8 cellular contexts compared by ENCODE assay signal in the genomic region with DNA sequence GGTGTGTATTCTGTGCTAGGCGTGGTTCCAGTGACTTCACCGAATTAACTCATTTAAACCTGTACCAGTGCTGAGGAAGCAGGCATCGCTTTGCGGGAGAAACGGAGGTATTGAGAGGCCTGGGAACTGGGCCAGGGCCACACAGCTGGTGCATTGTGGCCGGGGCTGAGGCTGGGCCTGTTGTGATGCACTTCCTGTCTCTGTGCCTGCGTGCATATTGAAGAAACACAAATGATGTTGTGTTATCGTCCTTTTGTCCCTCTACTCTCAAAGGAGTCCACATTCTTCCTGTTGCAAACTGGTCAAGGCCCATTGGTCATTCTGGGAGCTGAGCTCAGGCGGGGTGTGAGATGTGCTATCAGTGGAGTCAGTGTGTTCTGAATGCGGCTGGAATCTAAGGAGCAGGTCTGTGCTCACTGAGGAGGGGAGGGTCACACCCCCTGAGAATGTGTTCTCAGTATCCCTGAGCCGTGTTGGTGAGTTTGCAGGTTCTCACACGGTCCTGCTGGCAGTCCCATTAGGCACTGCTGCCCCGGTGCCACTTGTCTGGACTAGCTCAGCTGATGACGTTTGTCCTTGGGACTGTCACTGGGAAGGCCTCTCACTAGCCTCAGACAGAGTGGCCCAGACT.
DNase-seq lines count a peak whose midpoint lies in the region; ATAC-seq and TF ChIP-seq lines count a peak whose summit lies in the region.

No MANE protein-coding gene starts in this region.

- peaks cover 58% of the 10 kb centered on the region for H4K20me1 ChIP-seq in GM23338 (replicated peaks; ENCODE audit: insufficient read depth)

- no peaks in the 10 kb centered on the region for H3K27me3 Mint-ChIP-seq in CD8-positive, alpha-beta T cell (ENCODE audit: low read depth)
- peaks cover 8% of the 10 kb centered on the region for H3K27me3 Mint-ChIP-seq in GM23338 (ENCODE audit: insufficient read depth, low read depth, poor library complexity)

- TF ChIP-seq CTCF in CD8-positive, alpha-beta T cell (IDR thresholded peaks at IDR 0.05) = no peak
- TF ChIP-seq CTCF in GM23338 (conservative IDR thresholded peaks at IDR 0.05; ENCODE audit: low read depth in 2 of 2) (no peak), colonic mucosa (IDR thresholded peaks at IDR 0.05) (no peak), mucosa of descending colon (IDR thresholded peaks at IDR 0.05) (no peak), uterus (IDR thresholded peaks at IDR 0.05) (no peak)

- H2AFZ ChIP-seq in GM23338 = no peak overlapping the region

- H3K9ac ChIP-seq in colonic mucosa (ENCODE audit: low read depth in 2 of 2, low read length in 2 of 2) = peak overlapping the region in 1 of 2 donors; percentile 8

- 0 out of 2 replicates have a peak, but pooled peaks cover 8% of the 10 kb centered on the region for H3K9me2 ChIP-seq in GM23338 (ENCODE audit: insufficient read depth)

- H3F3A ChIP-seq in GM23338 (replicated peaks; ENCODE audit: low read depth) = no peaks in the 10 kb centered on the region

- peak; percentile 30 to 87 (median 55) for DNase-seq in CD8-positive, alpha-beta T cell
- DNase-seq in GM23338 (ENCODE audit: low spot score) (no peak), SK-MEL-5 (ENCODE audit: low read depth, low spot score) (peak; percentile 95), colonic mucosa (no peak), mucosa of descending colon (peak; percentile 42 to 66 (median 54)), uterus (peak in 1 of 2 donors; percentile 32), NCI-H82 (lab: John Stamatoyannopoulos, UW) (no peak)

- POLR2A ChIA-PET in CD8-positive, alpha-beta T cell (lab: Charles Lee) = interaction anchor here (0.8 to 1.6 kb wide), 4 partner anchors 10 to 26 kb away, joined by 3 to 8 read pairs (median 4); no protein-coding TSS in a partner anchor

- no peaks in the 10 kb centered on the region for H3K27me3 ChIP-seq in CD8-positive, alpha-beta T cell (ENCODE audit: insufficient read depth, low read length)
- H3K27me3 ChIP-seq in GM23338 (ENCODE audit: insufficient read depth) (no peaks in the 10 kb centered on the region), colonic mucosa (no peaks in the 10 kb centered on the region), uterus (no peaks in the 10 kb centered on the region)

- peaks cover 57% of the 10 kb centered on the region for H3K36me3 Mint-ChIP-seq in CD8-positive, alpha-beta T cell
- H3K36me3 Mint-ChIP-seq in GM23338 (ENCODE audit: low read depth) = peaks cover 3% of the 10 kb centered on the region

- H3K27ac ChIP-seq in CD8-positive, alpha-beta T cell (ENCODE audit: low read depth, low read length) = peak overlapping the region; percentile 44
- 0 out of 2 replicates have a peak overlapping the region, but pooled peaks have one; percentile 19 for H3K27ac ChIP-seq in GM23338 (ENCODE audit: low read depth)
- H3K27ac ChIP-seq in colonic mucosa = peak overlapping the region; percentile 41
- H3K27ac ChIP-seq in uterus = peak overlapping the region; percentile 37 to 64

- peaks cover 63% of the 10 kb centered on the region for H3K4me1 ChIP-seq in CD8-positive, alpha-beta T cell (ENCODE audit: insufficient read depth, low read length)
- H3K4me1 ChIP-seq in GM23338 (ENCODE audit: insufficient read depth) (0 out of 2 replicates have a peak, but pooled peaks cover 5% of the 10 kb centered on the region), colonic mucosa (peaks cover 4% of the 10 kb centered on the region), mucosa of descending colon (ENCODE audit: low read depth) (peaks cover 26% of the 10 kb centered on the region), uterus (peaks cover 0 to 4% of the 10 kb centered on the region in 2 donors)

- H3K27ac Mint-ChIP-seq in CD8-positive, alpha-beta T cell = peak overlapping the region; percentile 98
- H3K27ac Mint-ChIP-seq in GM23338 = peak overlapping the region; percentile 24

- intact Hi-C loops in CD8-positive, alpha-beta T cell (cut with DNase I, micrococcal nuclease) = no loop called here
- intact Hi-C loops in colonic mucosa (cut with DNase I) = no loop called here
- intact Hi-C loops in mucosa of descending colon (cut with DNase I, micrococcal nuclease) = no loop called here
- intact Hi-C loops in uterus (cut with DNase I; ENCODE audit: low total_unique reads) = no loop called here

- peak overlapping the region; percentile 17 for H3K4me3 ChIP-seq in CD8-positive, alpha-beta T cell (ENCODE audit: low read depth, low read length)
- H3K4me3 ChIP-seq in GM23338 (no peak overlapping the region), colonic mucosa (no peak overlapping the region), mucosa of descending colon (no peak overlapping the region), uterus (no peak overlapping the region)

- H3K4me3 Mint-ChIP-seq in CD8-positive, alpha-beta T cell = peak overlapping the region; percentile 73
- H3K4me3 Mint-ChIP-seq in GM23338 = no peak overlapping the region

- peaks cover 99% of the 10 kb centered on the region for H3K79me2 ChIP-seq in GM23338 (replicated peaks; ENCODE audit: insufficient read depth)

- no peak for TF ChIP-seq POLR2A in uterus (IDR thresholded peaks at IDR 0.05)

- peak; percentile 87 for ATAC-seq in CD8-positive, alpha-beta T cell
- ATAC-seq in GM23338 = no peak
- ATAC-seq in mucosa of descending colon = peak; percentile 73
- no peak for ATAC-seq in HG02852 (IDR thresholded peaks at IDR 0.05; ENCODE audit: unreplicated experiment)

- in situ Hi-C loops in SK-MEL-5 (cut with HindIII; ENCODE audit: low pct_unique_long_range_greater_than_20kb, low sequenced_read_pairs) = no loop called here

- CTCF ChIA-PET in CD8-positive, alpha-beta T cell (lab: Charles Lee) = no interaction called here

- H3K4me1 Mint-ChIP-seq in CD8-positive, alpha-beta T cell (ENCODE audit: low read depth) = peaks cover 82% of the 10 kb centered on the region
- peaks cover 23% of the 10 kb centered on the region for H3K4me1 Mint-ChIP-seq in GM23338

- no peaks in the 10 kb centered on the region for H3K9me3 Mint-ChIP-seq in CD8-positive, alpha-beta T cell
- no peaks in the 10 kb centered on the region; the same call in 2 of the 3 replicates for H3K9me3 Mint-ChIP-seq in GM23338

- H3K4me2 ChIP-seq in GM23338 = no peak overlapping the region

- H3K36me3 ChIP-seq in CD8-positive, alpha-beta T cell (ENCODE audit: insufficient read depth, low read length) = no peaks in the 10 kb centered on the region
- no peaks in the 10 kb centered on the region for H3K36me3 ChIP-seq in GM23338 (ENCODE audit: insufficient read depth)
- H3K36me3 ChIP-seq in colonic mucosa = no peaks in the 10 kb centered on the region
- no peaks in the 10 kb centered on the region for H3K36me3 ChIP-seq in mucosa of descending colon (ENCODE audit: low read depth)
- H3K36me3 ChIP-seq in uterus = no peaks in the 10 kb centered on the region

- H3K9me3 ChIP-seq in CD8-positive, alpha-beta T cell (ENCODE audit: low read length) = no peaks in the 10 kb centered on the region
- no peaks in the 10 kb centered on the region for H3K9me3 ChIP-seq in colonic mucosa
- no peaks in the 10 kb centered on the region for H3K9me3 ChIP-seq in mucosa of descending colon
- H3K9me3 ChIP-seq in uterus = no peaks in the 10 kb centered on the region

TF ChIP-seq in GM23338, 12 proteins besides CTCF, POLR2A, EP300 and RAD21 (continues in another document):
- TF ChIP-seq ZNF114 (CRISPR knock-in tag; IDR thresholded peaks at IDR 0.05) (no peak), EZH2 (IDR thresholded peaks at IDR 0.05; ENCODE audit: low read depth, unreplicated experiment) (no peak), POLR2AphosphoS5 (IDR thresholded peaks at IDR 0.05; ENCODE audit: low read depth) (no peak), ZNF331 (CRISPR knock-in tag; IDR thresholded peaks at IDR 0.05; ENCODE audit: low read depth) (no peak), NANOG (IDR thresholded peaks at IDR 0.05; ENCODE audit: borderline replicate concordance) (no peak), JUNB (IDR thresholded peaks at IDR 0.05; ENCODE audit: unreplicated experiment) (no peak), EZH2phosphoT487 (IDR thresholded peaks at IDR 0.05; ENCODE audit: unreplicated experiment) (no peak), STAT1 (IDR thresholded peaks at IDR 0.05; ENCODE audit: unreplicated experiment) (no peak)

Comparison
In these comparisons a context has a peak if more than half of its experiments do, and no peak if none do; other contexts are left out.
1. ATAC-seq: peak in CD8-positive, alpha-beta T cell (single experiment) and mucosa of descending colon (single experiment); none in GM23338 (single experiment) and HG02852 (single experiment).
2. DNase-seq: peak in CD8-positive, alpha-beta T cell (7 of 7), SK-MEL-5 (single experiment) and mucosa of descending colon (3 of 3); none in GM23338 (single experiment), colonic mucosa (single experiment) and NCI-H82 (single experiment).
3. Peak in every context shown above with its lines, with median percentiles within 50 percentile points of each other: H3K27ac ChIP-seq.